ENCODE assay signal across 11 cellular contexts in genomic region chr10:103676851-103677417, GRCh38.
DNase-seq lines count a peak whose midpoint lies in the region; TF ChIP-seq lines count a peak whose summit lies in the region.
"Had no signal": no experiment of that assay in that cellular context is flagged by ENCODE, and none has a peak within 500 bp of the region (broad histone marks: within the 10 kb centered on the region; RNA-seq: fewer than 3 reads in every experiment).

No MANE protein-coding gene starts in this region.

- H3F3A ChIP-seq in SK-N-SH (replicated peaks; ENCODE audit: insufficient read depth) = peaks cover 7% of the 10 kb centered on the region

- H3K9ac ChIP-seq in SK-N-SH = peak overlapping the region; percentile 29; the same call in 1 of the 2 replicates

- POLR2A ChIA-PET in SK-N-SH (lab: Yijun Ruan, JAX) = no interaction called here

- H3K4me1 ChIP-seq in SK-N-SH (ENCODE audit: control insufficient read depth in 1 of 2, insufficient read depth in 2 of 2, low read depth in 1 of 2, low read length in 1 of 2) (peaks cover 0 to 22% of the 10 kb centered on the region in 2 experiments; a peak in 1 of 4 replicates), osteoblast (ENCODE audit: insufficient read depth, low read length) (peaks cover 22% of the 10 kb centered on the region)

- no peak overlapping the region for H3K4me3 ChIP-seq in SK-N-SH (ENCODE audit: low read depth in 2 of 2, low read length in 1 of 2)
- peak overlapping the region; percentile 52 for H3K4me3 ChIP-seq in fibroblast of mammary gland (ENCODE audit: control insufficient read depth, low read depth, low read length)
- peak overlapping the region; percentile 8 for H3K4me3 ChIP-seq in osteoblast (ENCODE audit: insufficient read depth, low read length)
- H3K4me3 ChIP-seq: K562 had no signal

- H3K36me3 ChIP-seq in SK-N-SH (replicated peaks in 1 of 2; ENCODE audit: control insufficient read depth in 1 of 2, insufficient read depth in 2 of 2, low read length in 1 of 2) (no peaks in the 10 kb centered on the region), osteoblast (ENCODE audit: insufficient read depth, low read length) (no peaks in the 10 kb centered on the region)

- 80% methylated on average over 14 of the region's 16 CpGs for WGBS in SK-N-SH (ENCODE audit: low lambda C conversion rate)

- TF ChIP-seq EP300 in SK-N-SH (IDR thresholded peaks at IDR 0.05; ENCODE audit: borderline replicate concordance in 1 of 2, low read depth in 1 of 2, low read length in 1 of 2) = 0 out of 4 replicates have a peak, but pooled peaks of 1 of the 2 experiments have one; percentile 15

- H3K79me2 ChIP-seq in SK-N-SH (ENCODE audit: insufficient read depth) = no peaks in the 10 kb centered on the region
- H3K79me2 ChIP-seq in osteoblast (ENCODE audit: insufficient read depth, low read length) = no peaks in the 10 kb centered on the region

- no peaks in the 10 kb centered on the region for H3K9me2 ChIP-seq in SK-N-SH

- H3K27ac ChIP-seq in SK-N-SH (ENCODE audit: low read depth in 2 of 2, low read length in 1 of 2) (peak overlapping the region in 1 of 2 experiments; percentile 70; a peak in 2 of 4 replicates), osteoblast (ENCODE audit: low read depth, low read length) (peak overlapping the region; percentile 95)

- CTCF ChIA-PET in SK-N-SH (lab: Yijun Ruan, JAX) = interaction anchor here (3.2 kb wide), 1 partner anchor 9 kb away, joined by 14 read pairs; no protein-coding TSS in a partner anchor

- in situ Hi-C loops in ACHN (cut with HindIII; ENCODE audit: low pct_ligation_motif_present, low pct_unique_long_range_greater_than_20kb, low sequenced_read_pairs) = no loop called here

- H3K9me3 ChIP-seq in SK-N-SH = no peaks in the 10 kb centered on the region
- H3K9me3 ChIP-seq in osteoblast (ENCODE audit: low read depth, low read length) = no peaks in the 10 kb centered on the region

- DNase-seq in AG08396 (ENCODE audit: low spot score) (peak; percentile 85), SK-N-SH (no peak), fibroblast of mammary gland (ENCODE audit: low read depth) (peak; percentile 92), osteoblast (ENCODE audit: insufficient read length, low spot score, missing footprints) (peak; percentile 97), T-helper 9 cell (no peak), retina (no peak), ACHN (no peak), DMS153 treated with DMSO at 0.1 percent for 48 hours (lab: John Stamatoyannopoulos, UW; ENCODE audit: unreplicated experiment) (no peak)
- DNase-seq: DMS153; stimulated activated CD8-positive, alpha-beta memory T cell treated with anti-CD3 and anti-CD28 coated beads, Interleukin-4, amount 100 ng/mL, for 48 hours had no signal

- H3K27me3 ChIP-seq in SK-N-SH (ENCODE audit: insufficient read depth) = no peaks in the 10 kb centered on the region
- no peaks in the 10 kb centered on the region for H3K27me3 ChIP-seq in osteoblast (ENCODE audit: insufficient read depth, low read length)

- H4K20me1 ChIP-seq in SK-N-SH (ENCODE audit: insufficient read depth) (no peaks in the 10 kb centered on the region), osteoblast (ENCODE audit: insufficient read depth, low read length) (no peaks in the 10 kb centered on the region)

- no peak for TF ChIP-seq RAD21 in SK-N-SH (IDR thresholded peaks at IDR 0.05; ENCODE audit: low read length)

- TF ChIP-seq CTCF in SK-N-SH (IDR thresholded peaks at IDR 0.05) = no peak
- no peak for TF ChIP-seq CTCF in fibroblast of mammary gland (conservative IDR thresholded peaks at IDR 0.05; ENCODE audit: control insufficient read depth, insufficient read depth, low read depth, low read length)
- no peak for TF ChIP-seq CTCF in osteoblast (IDR thresholded peaks at IDR 0.05; ENCODE audit: extremely low read depth, low read depth, low read length)

- H3K4me2 ChIP-seq in SK-N-SH (peak overlapping the region; percentile 39; the same call in 1 of the 2 replicates), osteoblast (ENCODE audit: insufficient read depth, low read length) (peak overlapping the region; percentile 40)

- H2AFZ ChIP-seq in SK-N-SH (ENCODE audit: low read depth) = no peak overlapping the region
- H2AFZ ChIP-seq in osteoblast (ENCODE audit: low read length) = no peak overlapping the region

TF ChIP-seq in SK-N-SH, 30 proteins besides CTCF, POLR2A, EP300 and RAD21:
- TF ChIP-seq RXRA (IDR thresholded peaks at IDR 0.05; ENCODE audit: borderline replicate concordance, low read depth) (no peak), MAX (IDR thresholded peaks at IDR 0.05; ENCODE audit: low read depth) (no peak), TEAD4 (IDR thresholded peaks at IDR 0.05; ENCODE audit: borderline replicate concordance, insufficient read depth) (0 out of 2 replicates have a peak, but pooled peaks have one; percentile 32), JUND (IDR thresholded peaks at IDR 0.05) (no peak), REST (IDR thresholded peaks at IDR 0.05; ENCODE audit: low read depth, low read length) (no peak), POLR2AphosphoS5 (IDR thresholded peaks at IDR 0.05; ENCODE audit: low read depth, low read length) (no peak), FOXJ3 (CRISPR knock-in tag; IDR thresholded peaks at IDR 0.05) (no peak), GATA2 (CRISPR knock-in tag; IDR thresholded peaks at IDR 0.05) (no peak), YY1 (IDR thresholded peaks at IDR 0.05; ENCODE audit: low read depth) (no peak), TCF12 (IDR thresholded peaks at IDR 0.05) (peak; percentile 31; the same call in 1 of the 2 replicates), GABPA (IDR thresholded peaks at IDR 0.05; ENCODE audit: low read depth) (no peak), EZH2phosphoT487 (IDR thresholded peaks at IDR 0.05; ENCODE audit: borderline replicate concordance, low read depth) (no peak), PBX3 (IDR thresholded peaks at IDR 0.05) (no peak), RFX5 (IDR thresholded peaks at IDR 0.05; ENCODE audit: low read length) (no peak), RCOR1 (IDR thresholded peaks at IDR 0.05; ENCODE audit: low read length) (no peak), MEF2A (IDR thresholded peaks at IDR 0.05; ENCODE audit: borderline replicate concordance, low read depth) (no peak)

Comparison
In these comparisons a context has a peak if more than half of its experiments do, and no peak if none do; other contexts are left out.
1. DNase-seq: peak in AG08396 (single experiment), fibroblast of mammary gland (single experiment) and osteoblast (single experiment); none in SK-N-SH (single experiment), T-helper 9 cell (single experiment), retina (single experiment), ACHN (single experiment) and DMS153 treated with DMSO at 0.1 percent for 48 hours (single experiment).
2. H3K4me3 ChIP-seq: peak in fibroblast of mammary gland (single experiment) and osteoblast (single experiment); none in SK-N-SH (0 of 2).